ENCODE assay signal across 8 cellular contexts in the genomic region with DNA sequence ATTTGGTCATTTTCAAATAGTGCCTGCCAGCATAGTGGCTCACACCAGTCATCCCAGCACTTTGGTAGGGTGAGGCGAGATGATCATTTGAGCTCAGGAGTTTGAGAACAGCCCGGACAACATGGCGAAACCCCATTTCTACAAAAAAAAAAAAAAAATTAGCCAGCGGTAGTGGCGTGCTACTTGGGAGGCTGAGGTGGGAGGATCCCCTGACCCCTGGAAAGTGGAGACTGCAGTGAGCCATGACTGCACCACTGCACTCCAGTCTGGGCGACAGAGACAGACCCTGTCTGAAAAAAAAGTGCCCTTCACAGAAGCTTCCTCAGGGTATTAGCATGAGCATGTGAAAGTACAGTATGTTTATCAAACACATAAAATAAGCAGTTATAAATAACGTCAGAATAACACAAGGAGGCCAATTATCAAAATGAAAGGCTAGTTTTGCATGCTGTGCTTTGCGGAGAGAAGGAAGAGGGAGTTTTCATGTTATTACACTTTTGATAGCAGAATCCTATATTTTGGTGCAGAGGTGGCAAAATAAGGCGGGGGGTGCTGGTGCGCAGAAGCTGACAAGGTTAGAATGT. TPM values are rescaled to one million over a fixed set of nuclear protein-coding genes. Genes with fewer than 3 reads are reported as not detected.
DNase-seq lines count a peak whose midpoint lies in the region; ATAC-seq and TF ChIP-seq lines count a peak whose summit lies in the region.

No MANE protein-coding gene starts in this region.

- peaks cover 9 to 16% of the 10 kb centered on the region in 2 donors for H3K36me3 ChIP-seq in ascending aorta
- H3K36me3 ChIP-seq in right lobe of liver = peaks cover 0 to 9% (median 2%) of the 10 kb centered on the region in 4 donors
- no peaks in the 10 kb centered on the region for H3K36me3 ChIP-seq in urinary bladder (ENCODE audit: insufficient read depth)

- peak in 1 of 3 experiments; percentile 6 for TF ChIP-seq CTCF in ascending aorta (IDR thresholded peaks at IDR 0.05)
- no peak for TF ChIP-seq CTCF in right lobe of liver (IDR thresholded peaks at IDR 0.05)

- H3K9me3 ChIP-seq in ascending aorta (no peaks in the 10 kb centered on the region), right lobe of liver (no peaks in the 10 kb centered on the region)

- peak; percentile 8 for ATAC-seq in Right ventricle myocardium superior (ENCODE audit: poor library complexity)
- ATAC-seq in left ventricle myocardium superior = no peak
- ATAC-seq in right lobe of liver = no peak
- ATAC-seq in esophagus mucosa = no peak

- DNase-seq in Right ventricle myocardium superior = no peak
- no peak for DNase-seq in left ventricle myocardium superior
- no peak for DNase-seq in ascending aorta (ENCODE audit: low spot score in 2 of 2)
- no peak for DNase-seq in right lobe of liver
- no peak for DNase-seq in GDM1 (lab: John Stamatoyannopoulos, UW)
- DNase-seq in NK-92 (lab: John Stamatoyannopoulos, UW; ENCODE audit: unreplicated experiment) = no peak

- H3K27me3 ChIP-seq in ascending aorta = no peaks in the 10 kb centered on the region
- H3K27me3 ChIP-seq in right lobe of liver = no peaks in the 10 kb centered on the region

- TF ChIP-seq POLR2A in right lobe of liver (IDR thresholded peaks at IDR 0.05) = no peak

- H3K27ac ChIP-seq in ascending aorta (peak overlapping the region; percentile 74 to 87), right lobe of liver (peak overlapping the region; percentile 52 to 79 (median 63)), urinary bladder (ENCODE audit: low read depth) (peak overlapping the region; percentile 15)

- H3K4me3 ChIP-seq in ascending aorta = peak overlapping the region; percentile 65
- H3K4me3 ChIP-seq in right lobe of liver = peak overlapping the region; percentile 42 to 84 (median 51)
- peak overlapping the region; percentile 48 for H3K4me3 ChIP-seq in urinary bladder (ENCODE audit: low read depth, low read length)

- H3K4me1 ChIP-seq in ascending aorta (peaks cover 5 to 15% of the 10 kb centered on the region in 2 donors), right lobe of liver (peaks cover 0 to 10% (median 5%) of the 10 kb centered on the region in 4 donors), urinary bladder (ENCODE audit: insufficient read depth) (peaks cover 2% of the 10 kb centered on the region)

- intact Hi-C loops in Right ventricle myocardium superior (cut with DNase I) = loop anchor here (2.0 kb wide), 1 partner anchor 136 kb away; no protein-coding TSS in a partner anchor
- intact Hi-C loops in left ventricle myocardium superior (cut with micrococcal nuclease) = no loop called here
- intact Hi-C loops in ascending aorta (cut with DNase I) = loop anchor here (1.0 to 5.0 kb wide), 6 partner anchors 38 to 752 kb away; a partner anchor contains a TSS
- intact Hi-C loops in right lobe of liver (cut with DNase I) = no loop called here

- 42% methylated on average over 8 of the region's 10 CpGs for WGBS in right lobe of liver (ENCODE audit: insufficient coverage, low coverage, low lambda C conversion rate, missing lambda C conversion rate)
- WGBS in urinary bladder = 45% methylated on average over 10 of the region's 10 CpGs

RNA-seq across cellular contexts. Expression of a gene that starts 0.8 kb away (rescaled TPM):
- total RNA-seq in Right ventricle myocardium superior = 16.8 TPM
- 18.8 TPM for total RNA-seq in left ventricle myocardium superior
- 6.9 TPM for total RNA-seq in ascending aorta
- total RNA-seq in right lobe of liver = 10 to 100 TPM in 5 of 6 experiments, 1 to 10 TPM in 1; 8.9 to 14.4 (median 11.9) TPM
- total RNA-seq in urinary bladder = 14.9 TPM
- polyA plus RNA-seq in urinary bladder = 22.1 TPM
- total RNA-seq in esophagus mucosa = 15.4 TPM

RNA-seq across cellular contexts. Expression of a gene that starts 38.8 kb away (rescaled TPM):
- total RNA-seq in Right ventricle myocardium superior (12.1 TPM), left ventricle myocardium superior (11.4 TPM), ascending aorta (3.6 TPM), right lobe of liver (1 to 10 TPM; 3.9 to 7.9 (median 6.0) TPM), urinary bladder (20.9 TPM), esophagus mucosa (8.6 TPM)
- polyA plus RNA-seq in urinary bladder = 8.1 TPM

Comparison
In these comparisons a context has a peak if more than half of its experiments do, and no peak if none do; other contexts are left out.
1. intact Hi-C loops: an anchor here in Right ventricle myocardium superior (2.0 kb wide) and ascending aorta (1.0 to 5.0 kb wide); none called in left ventricle myocardium superior and right lobe of liver.
2. H3K27ac ChIP-seq: peak in every context shown above with its lines; median percentile 80 in ascending aorta; 63 in right lobe of liver; 15 in urinary bladder.